1 cellular context compared by ENCODE assay signal in the genomic region with DNA sequence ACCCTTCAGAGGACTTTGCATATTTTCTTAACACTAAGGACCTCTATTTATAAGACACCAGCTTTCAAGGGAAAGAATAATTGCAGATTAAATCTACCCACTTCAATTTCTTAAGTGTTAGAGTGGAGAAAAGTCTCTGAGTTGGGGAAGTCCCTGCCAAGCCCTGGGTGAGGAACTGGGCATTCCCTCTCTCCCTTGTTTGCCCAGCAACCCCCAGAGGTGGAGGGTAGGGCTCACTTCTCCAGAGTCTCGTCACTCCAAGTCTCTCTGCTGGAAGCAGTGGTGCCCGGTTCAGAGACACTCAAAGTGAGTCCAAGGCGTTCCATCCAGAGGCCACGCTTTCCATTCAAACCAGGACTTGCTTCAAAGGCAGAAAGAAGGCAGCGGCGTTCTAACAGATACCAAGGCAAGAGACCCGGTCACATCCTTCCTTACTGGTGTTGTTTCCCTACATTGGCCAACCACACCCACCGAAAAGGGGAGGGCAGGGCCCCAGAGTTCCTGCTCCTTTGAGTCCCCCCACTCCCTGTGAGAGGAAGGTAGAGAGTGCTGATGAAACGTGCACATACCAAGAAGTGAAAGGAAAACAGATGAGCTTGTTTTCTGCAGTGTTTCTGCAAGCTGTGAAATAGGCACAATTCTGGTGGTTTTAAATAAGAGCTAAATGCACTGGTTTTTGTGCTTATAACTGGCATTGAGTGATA.
TF ChIP-seq lines count a peak whose summit lies in the region.

No MANE protein-coding gene starts in this region.

TF ChIP-seq in SK-N-SH treated with all-trans-retinoic acid at 6 μM for 48 hours, 23 proteins besides CTCF, POLR2A, EP300 and RAD21 (continued from another document):
- TF ChIP-seq, protein P1, sequence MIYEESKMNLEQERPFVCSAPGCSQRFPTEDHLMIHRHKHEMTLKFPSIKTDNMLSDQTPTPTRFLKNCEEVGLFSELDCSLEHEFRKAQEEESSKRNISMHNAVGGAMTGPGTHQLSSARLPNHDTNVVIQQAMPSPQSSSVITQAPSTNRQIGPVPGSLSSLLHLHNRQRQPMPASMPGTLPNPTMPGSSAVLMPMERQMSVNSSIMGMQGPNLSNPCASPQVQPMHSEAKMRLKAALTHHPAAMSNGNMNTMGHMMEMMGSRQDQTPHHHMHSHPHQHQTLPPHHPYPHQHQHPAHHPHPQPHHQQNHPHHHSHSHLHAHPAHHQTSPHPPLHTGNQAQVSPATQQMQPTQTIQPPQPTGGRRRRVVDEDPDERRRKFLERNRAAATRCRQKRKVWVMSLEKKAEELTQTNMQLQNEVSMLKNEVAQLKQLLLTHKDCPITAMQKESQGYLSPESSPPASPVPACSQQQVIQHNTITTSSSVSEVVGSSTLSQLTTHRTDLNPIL (CRISPR knock-in tag; IDR thresholded peaks at IDR 0.05; ENCODE audit: low read depth) = no peak
- no peak for TF ChIP-seq ISL1 (CRISPR knock-in tag; IDR thresholded peaks at IDR 0.05)
- no peak for TF ChIP-seq ZNF70 (CRISPR knock-in tag; IDR thresholded peaks at IDR 0.05)
- TF ChIP-seq SNAI2 (CRISPR knock-in tag; IDR thresholded peaks at IDR 0.05) = no peak
- TF ChIP-seq, protein P2, sequence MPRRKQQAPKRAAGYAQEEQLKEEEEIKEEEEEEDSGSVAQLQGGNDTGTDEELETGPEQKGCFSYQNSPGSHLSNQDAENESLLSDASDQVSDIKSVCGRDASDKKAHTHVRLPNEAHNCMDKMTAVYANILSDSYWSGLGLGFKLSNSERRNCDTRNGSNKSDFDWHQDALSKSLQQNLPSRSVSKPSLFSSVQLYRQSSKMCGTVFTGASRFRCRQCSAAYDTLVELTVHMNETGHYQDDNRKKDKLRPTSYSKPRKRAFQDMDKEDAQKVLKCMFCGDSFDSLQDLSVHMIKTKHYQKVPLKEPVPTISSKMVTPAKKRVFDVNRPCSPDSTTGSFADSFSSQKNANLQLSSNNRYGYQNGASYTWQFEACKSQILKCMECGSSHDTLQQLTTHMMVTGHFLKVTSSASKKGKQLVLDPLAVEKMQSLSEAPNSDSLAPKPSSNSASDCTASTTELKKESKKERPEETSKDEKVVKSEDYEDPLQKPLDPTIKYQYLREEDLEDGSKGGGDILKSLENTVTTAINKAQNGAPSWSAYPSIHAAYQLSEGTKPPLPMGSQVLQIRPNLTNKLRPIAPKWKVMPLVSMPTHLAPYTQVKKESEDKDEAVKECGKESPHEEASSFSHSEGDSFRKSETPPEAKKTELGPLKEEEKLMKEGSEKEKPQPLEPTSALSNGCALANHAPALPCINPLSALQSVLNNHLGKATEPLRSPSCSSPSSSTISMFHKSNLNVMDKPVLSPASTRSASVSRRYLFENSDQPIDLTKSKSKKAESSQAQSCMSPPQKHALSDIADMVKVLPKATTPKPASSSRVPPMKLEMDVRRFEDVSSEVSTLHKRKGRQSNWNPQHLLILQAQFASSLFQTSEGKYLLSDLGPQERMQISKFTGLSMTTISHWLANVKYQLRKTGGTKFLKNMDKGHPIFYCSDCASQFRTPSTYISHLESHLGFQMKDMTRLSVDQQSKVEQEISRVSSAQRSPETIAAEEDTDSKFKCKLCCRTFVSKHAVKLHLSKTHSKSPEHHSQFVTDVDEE (CRISPR knock-in tag; IDR thresholded peaks at IDR 0.05) = no peak
- TF ChIP-seq ESRRG (CRISPR knock-in tag; IDR thresholded peaks at IDR 0.05) = no peak
- TF ChIP-seq CSRNP3 (CRISPR knock-in tag; IDR thresholded peaks at IDR 0.05) = no peak
- TF ChIP-seq TOX (CRISPR knock-in tag; IDR thresholded peaks at IDR 0.05; ENCODE audit: borderline replicate concordance) = no peak
- no peak for TF ChIP-seq ZC3H10 (CRISPR knock-in tag; IDR thresholded peaks at IDR 0.05)
- no peak for TF ChIP-seq TCF4 (CRISPR knock-in tag; IDR thresholded peaks at IDR 0.05; ENCODE audit: borderline replicate concordance)
- no peak for TF ChIP-seq ZFP30 (CRISPR knock-in tag; IDR thresholded peaks at IDR 0.05)
- no peak for TF ChIP-seq ARNTL (CRISPR knock-in tag; IDR thresholded peaks at IDR 0.05; ENCODE audit: borderline replicate concordance, low read depth)
- no peak for TF ChIP-seq POU6F1 (CRISPR knock-in tag; IDR thresholded peaks at IDR 0.05; ENCODE audit: borderline replicate concordance, low read depth)
- no peak for TF ChIP-seq RARB (CRISPR knock-in tag; IDR thresholded peaks at IDR 0.05)
